In genomic region chr16:10181196-10182162, GRCh38 we compare ENCODE assay signal across 8 cellular contexts.
DNase-seq lines count a peak whose midpoint lies in the region; ATAC-seq and TF ChIP-seq lines count a peak whose summit lies in the region.

No MANE protein-coding gene starts in this region.

- in situ Hi-C loops in GM13977 (cut with MboI; ENCODE audit: low pct_unique_long_range_greater_than_20kb, low sequenced_read_pairs, unreplicated experiment), result no loop called here

- no peaks in the 10 kb centered on the region for H3K36me3 ChIP-seq in muscle layer of colon (ENCODE audit: insufficient read depth, low read length)

- DNase-seq in AG08395 (ENCODE audit: low spot score) (peak; percentile 80), GM13977 (ENCODE audit: low spot score) (peak; percentile 88), HuH-7 (ENCODE audit: low spot score) (peak; percentile 90), fibroblast of gingiva (ENCODE audit: low read depth) (peak; percentile 23), substantia nigra (lab: John Stamatoyannopoulos, UW) (peak in 47 of 49 donors; percentile 2 to 86 (median 52))
- DNase-seq in activated CD8-positive, alpha-beta memory T cell treated with anti-CD3 and anti-CD28 coated beads for 48 hours (ENCODE audit: low read depth in 2 of 3, low spot score in 2 of 3), result peak in 2 of 3 experiments; percentile 23 to 30

- H3K27me3 ChIP-seq in muscle layer of colon (ENCODE audit: control insufficient read depth in 1 of 2, insufficient read depth in 2 of 2, low read length in 2 of 2), result peaks cover 13 to 45% of the 10 kb centered on the region in 2 donors

- H3K9ac ChIP-seq in muscle layer of colon (ENCODE audit: low read length), result no peak overlapping the region

- TF ChIP-seq CTCF in GM13977 (IDR thresholded peaks at IDR 0.05; ENCODE audit: extremely low read depth, insufficient read depth, missing control alignments), result peak; percentile 92

- H3K4me3 ChIP-seq in muscle layer of colon (ENCODE audit: low read depth in 1 of 2, low read length in 2 of 2), result peak overlapping the region; percentile 28 to 45

- no peaks in the 10 kb centered on the region for H3K9me3 ChIP-seq in muscle layer of colon (ENCODE audit: low read length)

- H3K27ac ChIP-seq in muscle layer of colon (ENCODE audit: low read depth, low read length), result no peak overlapping the region
- peak overlapping the region; percentile 35 for H3K27ac ChIP-seq in substantia nigra (ENCODE audit: low read depth, low read length, poor library complexity, severe bottlenecking)

- H3K4me1 ChIP-seq in muscle layer of colon (ENCODE audit: insufficient read depth, low read length), result peaks cover 6% of the 10 kb centered on the region

- no peak for ATAC-seq in GM19455 (IDR thresholded peaks at IDR 0.05; ENCODE audit: unreplicated experiment)

Comparison
In these comparisons a context has a peak if more than half of its experiments do, and no peak if none do; other contexts are left out.
1. DNase-seq: peak in every context shown above with its lines; median percentile 90 in HuH-7; 88 in GM13977; 80 in AG08395; 52 in substantia nigra; 26 in activated CD8-positive, alpha-beta memory T cell treated with anti-CD3 and anti-CD28 coated beads for 48 hours; 23 in fibroblast of gingiva.